Comparison of ENCODE assay signal across 1 cellular context in the genomic region with DNA sequence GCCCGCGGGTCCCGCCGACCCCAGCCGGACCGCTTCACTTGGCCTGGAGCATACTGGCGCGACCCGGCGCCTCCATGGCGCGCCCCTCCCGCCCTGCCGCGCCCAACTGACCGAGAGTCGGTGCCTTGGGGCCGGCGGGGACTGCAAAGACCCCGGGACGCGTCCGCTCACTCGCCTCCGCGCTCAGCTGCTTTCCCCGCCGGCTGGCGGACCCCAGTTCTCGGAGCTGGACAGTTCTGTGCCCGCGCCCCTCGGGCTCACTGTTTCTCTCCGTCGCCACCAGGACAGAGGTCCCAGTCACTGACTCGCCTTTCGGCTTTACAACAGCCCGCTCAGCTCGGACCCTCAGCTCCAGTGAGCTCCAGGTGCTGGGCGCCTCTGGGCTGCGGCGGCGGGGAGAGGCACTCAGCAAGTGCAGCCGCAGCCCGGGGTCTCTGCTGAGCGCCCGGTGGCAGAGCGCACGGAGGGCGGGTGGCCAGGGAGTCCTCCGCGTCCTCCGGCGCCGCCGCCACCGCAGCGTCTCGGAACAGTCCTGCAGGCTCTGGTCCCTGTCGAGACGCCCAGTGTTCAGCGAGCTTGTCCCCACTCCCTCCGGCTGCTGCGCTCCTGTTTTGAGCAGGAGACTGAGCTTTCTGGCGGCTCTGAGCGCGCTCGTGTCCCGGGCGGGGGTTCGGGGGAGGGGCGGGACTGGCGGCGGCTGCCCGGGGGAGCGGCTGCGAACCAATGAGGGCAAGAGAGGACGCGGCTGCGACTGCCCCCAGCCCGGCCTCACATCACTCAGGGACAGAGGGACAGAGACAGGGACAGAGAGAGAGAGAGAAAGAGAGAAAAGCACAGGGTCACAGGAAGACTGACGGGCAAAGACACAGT.
TF ChIP-seq lines count a peak whose summit lies in the region.

A gene (minus strand): TSS at position 637 of the 870 bp plus-strand sequence. CDS start 638 bp downstream, outside the sequence.

TF ChIP-seq in HepG2, 621 proteins besides CTCF, POLR2A, EP300 and RAD21 (continued from another document and continues in another):
- TF ChIP-seq, protein P1, sequence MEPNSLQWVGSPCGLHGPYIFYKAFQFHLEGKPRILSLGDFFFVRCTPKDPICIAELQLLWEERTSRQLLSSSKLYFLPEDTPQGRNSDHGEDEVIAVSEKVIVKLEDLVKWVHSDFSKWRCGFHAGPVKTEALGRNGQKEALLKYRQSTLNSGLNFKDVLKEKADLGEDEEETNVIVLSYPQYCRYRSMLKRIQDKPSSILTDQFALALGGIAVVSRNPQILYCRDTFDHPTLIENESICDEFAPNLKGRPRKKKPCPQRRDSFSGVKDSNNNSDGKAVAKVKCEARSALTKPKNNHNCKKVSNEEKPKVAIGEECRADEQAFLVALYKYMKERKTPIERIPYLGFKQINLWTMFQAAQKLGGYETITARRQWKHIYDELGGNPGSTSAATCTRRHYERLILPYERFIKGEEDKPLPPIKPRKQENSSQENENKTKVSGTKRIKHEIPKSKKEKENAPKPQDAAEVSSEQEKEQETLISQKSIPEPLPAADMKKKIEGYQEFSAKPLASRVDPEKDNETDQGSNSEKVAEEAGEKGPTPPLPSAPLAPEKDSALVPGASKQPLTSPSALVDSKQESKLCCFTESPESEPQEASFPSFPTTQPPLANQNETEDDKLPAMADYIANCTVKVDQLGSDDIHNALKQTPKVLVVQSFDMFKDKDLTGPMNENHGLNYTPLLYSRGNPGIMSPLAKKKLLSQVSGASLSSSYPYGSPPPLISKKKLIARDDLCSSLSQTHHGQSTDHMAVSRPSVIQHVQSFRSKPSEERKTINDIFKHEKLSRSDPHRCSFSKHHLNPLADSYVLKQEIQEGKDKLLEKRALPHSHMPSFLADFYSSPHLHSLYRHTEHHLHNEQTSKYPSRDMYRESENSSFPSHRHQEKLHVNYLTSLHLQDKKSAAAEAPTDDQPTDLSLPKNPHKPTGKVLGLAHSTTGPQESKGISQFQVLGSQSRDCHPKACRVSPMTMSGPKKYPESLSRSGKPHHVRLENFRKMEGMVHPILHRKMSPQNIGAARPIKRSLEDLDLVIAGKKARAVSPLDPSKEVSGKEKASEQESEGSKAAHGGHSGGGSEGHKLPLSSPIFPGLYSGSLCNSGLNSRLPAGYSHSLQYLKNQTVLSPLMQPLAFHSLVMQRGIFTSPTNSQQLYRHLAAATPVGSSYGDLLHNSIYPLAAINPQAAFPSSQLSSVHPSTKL (CRISPR knock-in tag; IDR thresholded peaks at IDR 0.05), result no peak
- TF ChIP-seq SP5 (CRISPR knock-in tag; IDR thresholded peaks at IDR 0.05; ENCODE audit: borderline replicate concordance, low read depth) (no peak), ELF4 (CRISPR knock-in tag; IDR thresholded peaks at IDR 0.05; ENCODE audit: borderline replicate concordance) (no peak), TCF12 (IDR thresholded peaks at IDR 0.05) (no peak), TCF12 (CRISPR knock-in tag; IDR thresholded peaks at IDR 0.05) (no peak), RAD51 (IDR thresholded peaks at IDR 0.05; ENCODE audit: borderline replicate concordance) (no peak), MEIS2 (CRISPR knock-in tag; IDR thresholded peaks at IDR 0.05) (0 out of 2 replicates have a peak, but pooled peaks have one; percentile 7), RBM39 (IDR thresholded peaks at IDR 0.05; ENCODE audit: low read depth, low read length, poor library complexity, severe bottlenecking) (peak; percentile 72), SOX6 (IDR thresholded peaks at IDR 0.05) (no peak), SOX6 (CRISPR knock-in tag; IDR thresholded peaks at IDR 0.05) (no peak), ZNF773 (CRISPR knock-in tag; IDR thresholded peaks at IDR 0.05; ENCODE audit: borderline replicate concordance) (no peak), FOXA3 (CRISPR knock-in tag; IDR thresholded peaks at IDR 0.05) (no peak), GABPB1 (CRISPR knock-in tag; IDR thresholded peaks at IDR 0.05) (no peak), ZNF644 (CRISPR knock-in tag; IDR thresholded peaks at IDR 0.05; ENCODE audit: low read depth) (no peak)
- TF ChIP-seq, protein P2, sequence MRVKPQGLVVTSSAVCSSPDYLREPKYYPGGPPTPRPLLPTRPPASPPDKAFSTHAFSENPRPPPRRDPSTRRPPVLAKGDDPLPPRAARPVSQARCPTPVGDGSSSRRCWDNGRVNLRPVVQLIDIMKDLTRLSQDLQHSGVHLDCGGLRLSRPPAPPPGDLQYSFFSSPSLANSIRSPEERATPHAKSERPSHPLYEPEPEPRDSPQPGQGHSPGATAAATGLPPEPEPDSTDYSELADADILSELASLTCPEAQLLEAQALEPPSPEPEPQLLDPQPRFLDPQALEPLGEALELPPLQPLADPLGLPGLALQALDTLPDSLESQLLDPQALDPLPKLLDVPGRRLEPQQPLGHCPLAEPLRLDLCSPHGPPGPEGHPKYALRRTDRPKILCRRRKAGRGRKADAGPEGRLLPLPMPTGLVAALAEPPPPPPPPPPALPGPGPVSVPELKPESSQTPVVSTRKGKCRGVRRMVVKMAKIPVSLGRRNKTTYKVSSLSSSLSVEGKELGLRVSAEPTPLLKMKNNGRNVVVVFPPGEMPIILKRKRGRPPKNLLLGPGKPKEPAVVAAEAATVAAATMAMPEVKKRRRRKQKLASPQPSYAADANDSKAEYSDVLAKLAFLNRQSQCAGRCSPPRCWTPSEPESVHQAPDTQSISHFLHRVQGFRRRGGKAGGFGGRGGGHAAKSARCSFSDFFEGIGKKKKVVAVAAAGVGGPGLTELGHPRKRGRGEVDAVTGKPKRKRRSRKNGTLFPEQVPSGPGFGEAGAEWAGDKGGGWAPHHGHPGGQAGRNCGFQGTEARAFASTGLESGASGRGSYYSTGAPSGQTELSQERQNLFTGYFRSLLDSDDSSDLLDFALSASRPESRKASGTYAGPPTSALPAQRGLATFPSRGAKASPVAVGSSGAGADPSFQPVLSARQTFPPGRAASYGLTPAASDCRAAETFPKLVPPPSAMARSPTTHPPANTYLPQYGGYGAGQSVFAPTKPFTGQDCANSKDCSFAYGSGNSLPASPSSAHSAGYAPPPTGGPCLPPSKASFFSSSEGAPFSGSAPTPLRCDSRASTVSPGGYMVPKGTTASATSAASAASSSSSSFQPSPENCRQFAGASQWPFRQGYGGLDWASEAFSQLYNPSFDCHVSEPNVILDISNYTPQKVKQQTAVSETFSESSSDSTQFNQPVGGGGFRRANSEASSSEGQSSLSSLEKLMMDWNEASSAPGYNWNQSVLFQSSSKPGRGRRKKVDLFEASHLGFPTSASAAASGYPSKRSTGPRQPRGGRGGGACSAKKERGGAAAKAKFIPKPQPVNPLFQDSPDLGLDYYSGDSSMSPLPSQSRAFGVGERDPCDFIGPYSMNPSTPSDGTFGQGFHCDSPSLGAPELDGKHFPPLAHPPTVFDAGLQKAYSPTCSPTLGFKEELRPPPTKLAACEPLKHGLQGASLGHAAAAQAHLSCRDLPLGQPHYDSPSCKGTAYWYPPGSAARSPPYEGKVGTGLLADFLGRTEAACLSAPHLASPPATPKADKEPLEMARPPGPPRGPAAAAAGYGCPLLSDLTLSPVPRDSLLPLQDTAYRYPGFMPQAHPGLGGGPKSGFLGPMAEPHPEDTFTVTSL (CRISPR knock-in tag; IDR thresholded peaks at IDR 0.05; ENCODE audit: borderline replicate concordance), result no peak
- TF ChIP-seq, protein P3, sequence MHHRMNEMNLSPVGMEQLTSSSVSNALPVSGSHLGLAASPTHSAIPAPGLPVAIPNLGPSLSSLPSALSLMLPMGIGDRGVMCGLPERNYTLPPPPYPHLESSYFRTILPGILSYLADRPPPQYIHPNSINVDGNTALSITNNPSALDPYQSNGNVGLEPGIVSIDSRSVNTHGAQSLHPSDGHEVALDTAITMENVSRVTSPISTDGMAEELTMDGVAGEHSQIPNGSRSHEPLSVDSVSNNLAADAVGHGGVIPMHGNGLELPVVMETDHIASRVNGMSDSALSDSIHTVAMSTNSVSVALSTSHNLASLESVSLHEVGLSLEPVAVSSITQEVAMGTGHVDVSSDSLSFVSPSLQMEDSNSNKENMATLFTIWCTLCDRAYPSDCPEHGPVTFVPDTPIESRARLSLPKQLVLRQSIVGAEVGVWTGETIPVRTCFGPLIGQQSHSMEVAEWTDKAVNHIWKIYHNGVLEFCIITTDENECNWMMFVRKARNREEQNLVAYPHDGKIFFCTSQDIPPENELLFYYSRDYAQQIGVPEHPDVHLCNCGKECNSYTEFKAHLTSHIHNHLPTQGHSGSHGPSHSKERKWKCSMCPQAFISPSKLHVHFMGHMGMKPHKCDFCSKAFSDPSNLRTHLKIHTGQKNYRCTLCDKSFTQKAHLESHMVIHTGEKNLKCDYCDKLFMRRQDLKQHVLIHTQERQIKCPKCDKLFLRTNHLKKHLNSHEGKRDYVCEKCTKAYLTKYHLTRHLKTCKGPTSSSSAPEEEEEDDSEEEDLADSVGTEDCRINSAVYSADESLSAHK (CRISPR knock-in tag; IDR thresholded peaks at IDR 0.05; ENCODE audit: borderline replicate concordance), result no peak
- TF ChIP-seq, protein P4, sequence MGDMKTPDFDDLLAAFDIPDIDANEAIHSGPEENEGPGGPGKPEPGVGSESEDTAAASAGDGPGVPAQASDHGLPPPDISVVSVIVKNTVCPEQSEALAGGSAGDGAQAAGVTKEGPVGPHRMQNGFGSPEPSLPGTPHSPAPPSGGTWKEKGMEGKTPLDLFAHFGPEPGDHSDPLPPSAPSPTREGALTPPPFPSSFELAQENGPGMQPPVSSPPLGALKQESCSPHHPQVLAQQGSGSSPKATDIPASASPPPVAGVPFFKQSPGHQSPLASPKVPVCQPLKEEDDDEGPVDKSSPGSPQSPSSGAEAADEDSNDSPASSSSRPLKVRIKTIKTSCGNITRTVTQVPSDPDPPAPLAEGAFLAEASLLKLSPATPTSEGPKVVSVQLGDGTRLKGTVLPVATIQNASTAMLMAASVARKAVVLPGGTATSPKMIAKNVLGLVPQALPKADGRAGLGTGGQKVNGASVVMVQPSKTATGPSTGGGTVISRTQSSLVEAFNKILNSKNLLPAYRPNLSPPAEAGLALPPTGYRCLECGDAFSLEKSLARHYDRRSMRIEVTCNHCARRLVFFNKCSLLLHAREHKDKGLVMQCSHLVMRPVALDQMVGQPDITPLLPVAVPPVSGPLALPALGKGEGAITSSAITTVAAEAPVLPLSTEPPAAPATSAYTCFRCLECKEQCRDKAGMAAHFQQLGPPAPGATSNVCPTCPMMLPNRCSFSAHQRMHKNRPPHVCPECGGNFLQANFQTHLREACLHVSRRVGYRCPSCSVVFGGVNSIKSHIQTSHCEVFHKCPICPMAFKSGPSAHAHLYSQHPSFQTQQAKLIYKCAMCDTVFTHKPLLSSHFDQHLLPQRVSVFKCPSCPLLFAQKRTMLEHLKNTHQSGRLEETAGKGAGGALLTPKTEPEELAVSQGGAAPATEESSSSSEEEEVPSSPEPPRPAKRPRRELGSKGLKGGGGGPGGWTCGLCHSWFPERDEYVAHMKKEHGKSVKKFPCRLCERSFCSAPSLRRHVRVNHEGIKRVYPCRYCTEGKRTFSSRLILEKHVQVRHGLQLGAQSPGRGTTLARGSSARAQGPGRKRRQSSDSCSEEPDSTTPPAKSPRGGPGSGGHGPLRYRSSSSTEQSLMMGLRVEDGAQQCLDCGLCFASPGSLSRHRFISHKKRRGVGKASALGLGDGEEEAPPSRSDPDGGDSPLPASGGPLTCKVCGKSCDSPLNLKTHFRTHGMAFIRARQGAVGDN (CRISPR knock-in tag; IDR thresholded peaks at IDR 0.05), result peak; percentile 50
- TF ChIP-seq, protein P5, sequence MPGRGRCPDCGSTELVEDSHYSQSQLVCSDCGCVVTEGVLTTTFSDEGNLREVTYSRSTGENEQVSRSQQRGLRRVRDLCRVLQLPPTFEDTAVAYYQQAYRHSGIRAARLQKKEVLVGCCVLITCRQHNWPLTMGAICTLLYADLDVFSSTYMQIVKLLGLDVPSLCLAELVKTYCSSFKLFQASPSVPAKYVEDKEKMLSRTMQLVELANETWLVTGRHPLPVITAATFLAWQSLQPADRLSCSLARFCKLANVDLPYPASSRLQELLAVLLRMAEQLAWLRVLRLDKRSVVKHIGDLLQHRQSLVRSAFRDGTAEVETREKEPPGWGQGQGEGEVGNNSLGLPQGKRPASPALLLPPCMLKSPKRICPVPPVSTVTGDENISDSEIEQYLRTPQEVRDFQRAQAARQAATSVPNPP (CRISPR knock-in tag; IDR thresholded peaks at IDR 0.05), result peak; percentile 74; the same call in 1 of the 2 replicates
- TF ChIP-seq, protein P6, sequence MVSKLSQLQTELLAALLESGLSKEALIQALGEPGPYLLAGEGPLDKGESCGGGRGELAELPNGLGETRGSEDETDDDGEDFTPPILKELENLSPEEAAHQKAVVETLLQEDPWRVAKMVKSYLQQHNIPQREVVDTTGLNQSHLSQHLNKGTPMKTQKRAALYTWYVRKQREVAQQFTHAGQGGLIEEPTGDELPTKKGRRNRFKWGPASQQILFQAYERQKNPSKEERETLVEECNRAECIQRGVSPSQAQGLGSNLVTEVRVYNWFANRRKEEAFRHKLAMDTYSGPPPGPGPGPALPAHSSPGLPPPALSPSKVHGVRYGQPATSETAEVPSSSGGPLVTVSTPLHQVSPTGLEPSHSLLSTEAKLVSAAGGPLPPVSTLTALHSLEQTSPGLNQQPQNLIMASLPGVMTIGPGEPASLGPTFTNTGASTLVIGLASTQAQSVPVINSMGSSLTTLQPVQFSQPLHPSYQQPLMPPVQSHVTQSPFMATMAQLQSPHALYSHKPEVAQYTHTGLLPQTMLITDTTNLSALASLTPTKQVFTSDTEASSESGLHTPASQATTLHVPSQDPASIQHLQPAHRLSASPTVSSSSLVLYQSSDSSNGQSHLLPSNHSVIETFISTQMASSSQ (IDR thresholded peaks at IDR 0.05; ENCODE audit: low read depth), result no peak
- TF ChIP-seq, protein P6 (CRISPR knock-in tag; IDR thresholded peaks at IDR 0.05; ENCODE audit: borderline replicate concordance), result no peak
- TF ChIP-seq, protein P7, sequence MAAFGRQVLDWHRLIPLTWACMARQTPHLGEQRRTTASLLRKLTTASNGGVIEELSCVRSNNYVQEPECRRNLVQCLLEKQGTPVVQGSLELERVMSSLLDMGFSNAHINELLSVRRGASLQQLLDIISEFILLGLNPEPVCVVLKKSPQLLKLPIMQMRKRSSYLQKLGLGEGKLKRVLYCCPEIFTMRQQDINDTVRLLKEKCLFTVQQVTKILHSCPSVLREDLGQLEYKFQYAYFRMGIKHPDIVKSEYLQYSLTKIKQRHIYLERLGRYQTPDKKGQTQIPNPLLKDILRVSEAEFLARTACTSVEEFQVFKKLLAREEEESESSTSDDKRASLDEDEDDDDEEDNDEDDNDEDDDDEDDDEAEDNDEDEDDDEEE (CRISPR knock-in tag; IDR thresholded peaks at IDR 0.05), result no peak
- TF ChIP-seq, protein P8, sequence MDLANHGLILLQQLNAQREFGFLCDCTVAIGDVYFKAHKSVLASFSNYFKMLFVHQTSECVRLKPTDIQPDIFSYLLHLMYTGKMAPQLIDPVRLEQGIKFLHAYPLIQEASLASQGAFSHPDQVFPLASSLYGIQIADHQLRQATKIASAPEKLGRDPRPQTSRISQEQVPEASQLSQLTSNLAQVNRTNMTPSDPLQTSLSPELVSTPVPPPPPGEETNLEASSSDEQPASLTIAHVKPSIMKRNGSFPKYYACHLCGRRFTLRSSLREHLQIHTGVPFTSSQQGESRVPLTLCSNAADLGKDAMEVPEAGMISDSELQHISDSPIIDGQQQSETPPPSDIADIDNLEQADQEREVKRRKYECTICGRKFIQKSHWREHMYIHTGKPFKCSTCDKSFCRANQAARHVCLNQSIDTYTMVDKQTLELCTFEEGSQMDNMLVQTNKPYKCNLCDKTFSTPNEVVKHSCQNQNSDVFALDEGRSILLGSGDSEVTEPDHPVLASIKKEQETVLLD (CRISPR knock-in tag; IDR thresholded peaks at IDR 0.05; ENCODE audit: low read depth), result no peak
